ENCODE assay signal across 8 cellular contexts in genomic region chr1:246784621-246785535, GRCh38.
DNase-seq lines count a peak whose midpoint lies in the region; ATAC-seq lines count a peak whose summit lies in the region.

No MANE protein-coding gene starts in this region.

- H3K27ac Mint-ChIP-seq in activated naive CD8-positive, alpha-beta T cell treated with anti-CD3 and anti-CD28 coated beads, Interleukin-2, amount 10 ng/mL, durations not matched to agents 7 days and 5 days: peak overlapping the region; percentile 61
- H3K27ac Mint-ChIP-seq in naive B cell: peak overlapping the region in 3 of 6 donors; percentile 5 to 83 (median 20)

- ATAC-seq in HG02885 (IDR thresholded peaks at IDR 0.05; ENCODE audit: poor library complexity, unreplicated experiment) (peak; percentile 68), naive B cell (ENCODE audit: low read depth in 2 of 2) (peak; percentile 37 to 60)
- peak; percentile 81 for ATAC-seq in activated naive CD8-positive, alpha-beta T cell treated with anti-CD3 and anti-CD28 coated beads, Interleukin-2, amount 10 ng/mL, durations not matched to agents 7 days and 5 days (ENCODE audit: low read depth)

- peak overlapping the region; percentile 71 for H3K4me3 Mint-ChIP-seq in activated naive CD8-positive, alpha-beta T cell treated with anti-CD3 and anti-CD28 coated beads, Interleukin-2, amount 10 ng/mL, durations not matched to agents 7 days and 5 days
- H3K4me3 Mint-ChIP-seq in naive B cell: peak overlapping the region; percentile 18 to 89 (median 74)

- H3K4me1 Mint-ChIP-seq in activated naive CD8-positive, alpha-beta T cell treated with anti-CD3 and anti-CD28 coated beads, Interleukin-2, amount 10 ng/mL, durations not matched to agents 7 days and 5 days: peaks cover 13% of the 10 kb centered on the region
- peaks cover 11 to 30% (median 30%) of the 10 kb centered on the region in 3 donors for H3K4me1 Mint-ChIP-seq in naive B cell

- peaks cover 1% of the 10 kb centered on the region for H3K36me3 Mint-ChIP-seq in activated naive CD8-positive, alpha-beta T cell treated with anti-CD3 and anti-CD28 coated beads, Interleukin-2, amount 10 ng/mL, durations not matched to agents 7 days and 5 days
- H3K36me3 Mint-ChIP-seq in naive B cell: no peaks in the 10 kb centered on the region

- POLR2A ChIA-PET in activated naive CD8-positive, alpha-beta T cell treated with anti-CD3 and anti-CD28 coated beads, Interleukin-2, amount 10 ng/mL, durations not matched to agents 7 days and 5 days (lab: Charles Lee): interaction anchor here (0.7 kb wide), 1 partner anchor 14 kb away, joined by 3 read pairs; no protein-coding TSS in a partner anchor

- DNase-seq in DMS53 (lab: John Stamatoyannopoulos, UW) (peak; percentile 71), DMS53 treated with DMSO at 0.1 percent for 48 hours (lab: John Stamatoyannopoulos, UW; ENCODE audit: unreplicated experiment) (no peak), naive B cell (no peak), ureter (ENCODE audit: low spot score) (no peak), globus pallidus (ENCODE audit: low spot score) (no peak), SK-N-DZ (ENCODE audit: low spot score) (no peak)
- peak; percentile 46 for DNase-seq in activated naive CD8-positive, alpha-beta T cell treated with anti-CD3 and anti-CD28 coated beads, Interleukin-2, amount 10 ng/mL, durations not matched to agents 7 days and 5 days

- peaks cover 9% of the 10 kb centered on the region for H3K27me3 Mint-ChIP-seq in activated naive CD8-positive, alpha-beta T cell treated with anti-CD3 and anti-CD28 coated beads, Interleukin-2, amount 10 ng/mL, durations not matched to agents 7 days and 5 days
- H3K27me3 Mint-ChIP-seq in naive B cell: peaks cover 24 to 38% (median 28%) of the 10 kb centered on the region in 3 donors

- no peaks in the 10 kb centered on the region for H3K9me3 Mint-ChIP-seq in activated naive CD8-positive, alpha-beta T cell treated with anti-CD3 and anti-CD28 coated beads, Interleukin-2, amount 10 ng/mL, durations not matched to agents 7 days and 5 days
- no peaks in the 10 kb centered on the region for H3K9me3 Mint-ChIP-seq in naive B cell

Comparison
In these comparisons a context has a peak if more than half of its experiments do, and no peak if none do; other contexts are left out.
1. DNase-seq: peak in DMS53 (single experiment) and activated naive CD8-positive, alpha-beta T cell treated with anti-CD3 and anti-CD28 coated beads, Interleukin-2, amount 10 ng/mL, durations not matched to agents 7 days and 5 days (single experiment); none in DMS53 treated with DMSO at 0.1 percent for 48 hours (single experiment), naive B cell (single experiment), ureter (single experiment), globus pallidus (single experiment) and SK-N-DZ (single experiment).
2. Peak in every context shown above with its lines, with median percentiles within 50 percentile points of each other: ATAC-seq.